In genomic region chr6:148064406-148065134, GRCh38 we compare ENCODE assay signal across 15 cellular contexts.
A peak's percentile ranks its signal among the peaks of the same experiment; 100 is the strongest.
DNase-seq lines count a peak whose midpoint lies in the region; ATAC-seq lines count a peak whose summit lies in the region.
"Had no signal": no experiment of that assay in that cellular context is flagged by ENCODE, and none has a peak within 500 bp of the region (broad histone marks: within the 10 kb centered on the region; RNA-seq: fewer than 3 reads in every experiment).

No MANE protein-coding gene starts in this region.

- H3K27ac ChIP-seq in epithelial cell of prostate = no peak overlapping the region
- H3K27ac ChIP-seq: esophagus muscularis mucosa had no signal

- DNase-seq in EH (ENCODE audit: low read depth) (peak; percentile 93), M059J (ENCODE audit: low read depth) (peak; percentile 94), epithelial cell of prostate (ENCODE audit: low read depth, low spot score) (peak; percentile 26), non-pigmented ciliary epithelial cell (ENCODE audit: low read depth) (peak; percentile 20), NCI-H2107 (lab: John Stamatoyannopoulos, UW) (no peak), HuH-7.5 (ENCODE audit: low spot score) (no peak), T-helper 9 cell (no peak), sciatic nerve (ENCODE audit: low spot score) (no peak)
- DNase-seq: activated B cell treated with CpG ODN at 0.5 μM for 24 hours; activated naive CD8-positive, alpha-beta T cell treated with anti-CD3 and anti-CD28 coated beads, Interleukin-2, amount 10 ng/mL, durations not matched to agents 7 days and 5 days; KG1; NCI-H1694 treated with DMSO at 0.1 percent for 48 hours; NCI-H82; stimulated activated naive CD4-positive, alpha-beta T cell treated with Interleukin-2 at 50 U/mL for 16 hours had no signal

- intact Hi-C loops in sciatic nerve (cut with DNase I) = no loop called here

- ATAC-seq in sciatic nerve = no peak

Comparison
In these comparisons a context has a peak if more than half of its experiments do, and no peak if none do; other contexts are left out.
1. DNase-seq: peak in EH (single experiment), M059J (single experiment), epithelial cell of prostate (single experiment) and non-pigmented ciliary epithelial cell (single experiment); none in NCI-H2107 (single experiment), HuH-7.5 (single experiment), T-helper 9 cell (single experiment) and sciatic nerve (single experiment).